9 cellular contexts compared by ENCODE assay signal in the genomic region with DNA sequence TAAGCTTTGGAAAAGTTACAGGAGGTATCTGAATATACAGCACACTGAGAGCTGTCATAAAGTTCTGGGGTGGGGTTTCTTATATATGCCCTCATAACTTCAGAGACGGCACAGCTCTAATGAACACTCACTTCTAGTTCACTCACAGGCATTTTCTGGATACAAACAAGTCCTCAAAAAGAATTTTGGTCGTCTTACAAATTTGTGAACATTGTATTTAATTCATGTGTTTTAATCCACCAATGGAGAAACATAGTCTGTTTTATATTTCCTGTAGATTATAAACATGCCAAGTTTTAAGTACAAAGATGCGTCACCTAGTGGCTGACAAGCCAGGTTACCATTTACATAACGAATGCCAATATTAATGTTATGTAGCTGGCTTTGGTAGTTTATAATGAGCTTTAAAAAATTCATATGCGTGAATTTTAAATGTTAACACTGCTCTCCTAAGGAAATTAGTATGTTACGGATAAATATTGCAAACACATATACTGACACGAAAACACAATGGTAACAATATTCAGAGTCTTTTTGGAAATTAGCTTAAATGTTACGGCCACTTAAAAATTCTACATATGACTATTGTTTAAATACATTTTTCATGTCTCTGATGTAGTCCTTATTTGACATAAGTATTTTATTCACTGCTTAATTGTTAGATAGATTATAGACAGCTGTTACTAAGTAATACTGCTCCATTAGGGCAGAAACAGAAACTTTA. TPM values are rescaled to one million over a fixed set of nuclear protein-coding genes. Genes with fewer than 3 reads are reported as not detected.
DNase-seq lines count a peak whose midpoint lies in the region; ATAC-seq and TF ChIP-seq lines count a peak whose summit lies in the region.
"Had no signal": no experiment of that assay in that cellular context is flagged by ENCODE, and none has a peak within 500 bp of the region (broad histone marks: within the 10 kb centered on the region; RNA-seq: fewer than 3 reads in every experiment).

No MANE protein-coding gene starts in this region.

- no peaks in the 10 kb centered on the region for H3K36me3 Mint-ChIP-seq in activated T-cell treated with anti-CD3 and anti-CD28 coated beads, Interleukin-2, amount 50 U/mL, for 4 hours (ENCODE audit: insufficient read depth)

- H3K27ac ChIP-seq in RWPE2 (ENCODE audit: poor library complexity, severe bottlenecking) = no peak overlapping the region
- H3K27ac ChIP-seq in foreskin keratinocyte = no peak overlapping the region
- H3K27ac ChIP-seq in gastrocnemius medialis = peak overlapping the region; percentile 62 to 78 (median 70)

- H3K9me3 ChIP-seq in RWPE2 (ENCODE audit: severe bottlenecking) (no peaks in the 10 kb centered on the region), gastrocnemius medialis (no peaks in the 10 kb centered on the region)

- ATAC-seq in RWPE2 (ENCODE audit: low read depth) (peak; percentile 40; the same call in 1 of the 3 replicates), foreskin keratinocyte (peak; percentile 79), gastrocnemius medialis (no peak), sciatic nerve (no peak)
- ATAC-seq in activated T-cell treated with anti-CD3 and anti-CD28 coated beads, Interleukin-2, amount 50 U/mL, for 4 hours = no peak

- H3K9me3 Mint-ChIP-seq in activated T-cell treated with anti-CD3 and anti-CD28 coated beads, Interleukin-2, amount 50 U/mL, for 4 hours = no peaks in the 10 kb centered on the region

- peaks cover 10% of the 10 kb centered on the region for H3K4me1 Mint-ChIP-seq in activated T-cell treated with anti-CD3 and anti-CD28 coated beads, Interleukin-2, amount 50 U/mL, for 4 hours (ENCODE audit: low read depth)

- DNase-seq in GM12864 (ENCODE audit: low read depth) = no peak
- DNase-seq in RWPE2 (ENCODE audit: low spot score) = no peak
- peak in 1 of 2 donors; percentile 47 for DNase-seq in foreskin keratinocyte
- DNase-seq in gastrocnemius medialis = no peak
- DNase-seq in NCI-H2227 treated with DMSO at 0.1 percent for 48 hours (lab: John Stamatoyannopoulos, UW) = no peak
- DNase-seq in activated T-cell treated with anti-CD3 and anti-CD28 coated beads, Interleukin-2, amount 50 U/mL, for 4 hours = no peak
- no peak for DNase-seq in HUDEP-2 (lab: John Stamatoyannopoulos, UW; ENCODE audit: unreplicated experiment in 76 of 76)
- no peak for DNase-seq in sciatic nerve (ENCODE audit: low spot score)
- DNase-seq: activated CD8-positive, alpha-beta memory T cell treated with anti-CD3 and anti-CD28 coated beads, Interleukin-2, amount 50 U/mL, for 48 hours had no signal

- H3K4me3 Mint-ChIP-seq in activated T-cell treated with anti-CD3 and anti-CD28 coated beads, Interleukin-2, amount 50 U/mL, for 4 hours = no peak overlapping the region

- H3K4me1 ChIP-seq in RWPE2 (ENCODE audit: insufficient read depth, poor library complexity, severe bottlenecking) (no peaks in the 10 kb centered on the region), foreskin keratinocyte (no peaks in the 10 kb centered on the region), gastrocnemius medialis (peaks cover 0 to 9% of the 10 kb centered on the region in 2 donors)

- in situ Hi-C loops in gastrocnemius medialis (cut with MboI; ENCODE audit: low sequenced_read_pairs in 4 of 4) = loop anchor here (10.0 to 25.0 kb wide), 3 partner anchors 192 to 1439 kb away; no protein-coding TSS in a partner anchor

- H3K4me3 ChIP-seq in GM12864 (ENCODE audit: low read depth, low read length) (no peak overlapping the region), RWPE2 (ENCODE audit: severe bottlenecking) (no peak overlapping the region), gastrocnemius medialis (peak overlapping the region; percentile 24 to 48 (median 42))

- peaks cover 3% of the 10 kb centered on the region for H3K27me3 Mint-ChIP-seq in activated T-cell treated with anti-CD3 and anti-CD28 coated beads, Interleukin-2, amount 50 U/mL, for 4 hours (ENCODE audit: low read depth)

- peak; percentile 9 for TF ChIP-seq CTCF in GM12864 (IDR thresholded peaks at IDR 0.05; ENCODE audit: low read depth, low read length, missing control alignments)
- TF ChIP-seq CTCF in RWPE2 (IDR thresholded peaks at IDR 0.05; ENCODE audit: poor library complexity, severe bottlenecking) = peak; percentile 75
- TF ChIP-seq CTCF in foreskin keratinocyte (conservative IDR thresholded peaks at IDR 0.05) = peak; percentile 84
- peak in 3 of 5 experiments; percentile 20 to 47 (median 31) for TF ChIP-seq CTCF in gastrocnemius medialis (IDR thresholded peaks at IDR 0.05 in 4 of 5, conservative IDR thresholded peaks at IDR 0.05 in 1 of 5)

- H3K36me3 ChIP-seq in RWPE2 (ENCODE audit: low read depth) = no peaks in the 10 kb centered on the region
- no peaks in the 10 kb centered on the region for H3K36me3 ChIP-seq in gastrocnemius medialis

- no peak for TF ChIP-seq POLR2A in gastrocnemius medialis (IDR thresholded peaks at IDR 0.05)

- intact Hi-C loops in gastrocnemius medialis (cut with DNase I; ENCODE audit: low total_unique reads) (loop anchor here (5.0 kb wide), 2 partner anchors 189 to 371 kb away; no protein-coding TSS in a partner anchor), sciatic nerve (cut with DNase I) (no loop called here)

- H3K27me3 ChIP-seq in RWPE2 (ENCODE audit: insufficient read depth, poor library complexity, severe bottlenecking) (no peaks in the 10 kb centered on the region), foreskin keratinocyte (no peaks in the 10 kb centered on the region), gastrocnemius medialis (no peaks in the 10 kb centered on the region)

RNA-seq across cellular contexts. Expression of gene COL3A1, which starts 2.5 kb away (rescaled TPM):
- total RNA-seq in foreskin keratinocyte (0.04 and 0.24 TPM in 2 replicates), gastrocnemius medialis (10 to 100 TPM in 3 of 4 donors, 1 to 10 TPM in 1; 6.5 to 42.7 (median 15.0) TPM), sciatic nerve (191 TPM)
- 0.03 and 0.06 TPM in 2 replicates for polyA plus RNA-seq in foreskin keratinocyte
- under 1 TPM; 0.42 to 0.76 (median 0.73) TPM for total RNA-seq in activated T-cell treated with anti-CD3 and anti-CD28 coated beads, Interleukin-2, amount 50 U/mL, for 4 hours

Comparison
In these comparisons a context has a peak if more than half of its experiments do, and no peak if none do; other contexts are left out.
1. H3K4me3 ChIP-seq: peak in gastrocnemius medialis (4 of 4); none in GM12864 (single experiment) and RWPE2 (single experiment).
2. CTCF ChIP-seq: peak in every context shown above with its lines; median percentile 84 in foreskin keratinocyte; 75 in RWPE2; 31 in gastrocnemius medialis; 9 in GM12864.
3. ATAC-seq: peak in RWPE2 (single experiment) and foreskin keratinocyte (single experiment); none in gastrocnemius medialis (0 of 2), activated T-cell treated with anti-CD3 and anti-CD28 coated beads, Interleukin-2, amount 50 U/mL, for 4 hours (0 of 2) and sciatic nerve (single experiment).
4. H3K27ac ChIP-seq: peak in gastrocnemius medialis (4 of 4); none in RWPE2 (single experiment) and foreskin keratinocyte (single experiment).